17 cellular contexts compared by ENCODE assay signal in the genomic region with DNA sequence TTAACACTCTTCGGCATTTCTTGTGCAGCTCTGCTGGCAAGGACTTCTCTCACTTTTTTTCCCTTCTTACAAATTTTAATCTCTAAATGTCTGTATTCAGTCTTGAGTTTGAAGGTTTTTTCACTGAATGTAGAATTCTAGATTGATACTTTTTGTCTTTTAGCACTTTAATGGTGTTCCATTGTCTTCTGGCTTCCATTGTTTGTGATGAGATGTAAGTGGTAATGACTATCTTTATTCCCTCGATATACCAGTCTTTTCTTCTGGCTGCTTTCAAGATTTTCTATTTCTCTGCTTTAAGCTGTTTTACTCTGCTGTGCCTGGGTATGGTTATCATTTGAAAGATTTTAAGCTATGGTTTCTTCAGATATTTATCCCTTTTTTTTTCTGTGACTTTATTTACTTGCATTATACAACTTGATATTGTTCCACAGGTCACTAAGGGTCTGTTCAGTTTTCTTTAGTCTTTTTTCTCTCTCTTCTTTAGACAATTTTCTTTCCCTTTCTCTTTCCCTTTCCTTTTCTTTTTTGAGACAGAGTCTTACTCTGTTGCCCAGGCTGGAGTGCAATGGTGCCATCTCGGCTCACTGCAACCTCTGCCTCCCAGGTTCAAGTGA. TPM values are rescaled to one million over a fixed set of nuclear protein-coding genes. Genes with fewer than 3 reads are reported as not detected.
DNase-seq lines count a peak whose midpoint lies in the region; ATAC-seq lines count a peak whose summit lies in the region.
"Had no signal": no experiment of that assay in that cellular context is flagged by ENCODE, and none has a peak within 500 bp of the region (broad histone marks: within the 10 kb centered on the region; RNA-seq: fewer than 3 reads in every experiment).

No MANE protein-coding gene starts in this region.

- H3K27ac ChIP-seq in CD4-positive, alpha-beta memory T cell (ENCODE audit: low read depth, low read length): no peak overlapping the region
- H3K27ac ChIP-seq in naive thymus-derived CD4-positive, alpha-beta T cell (ENCODE audit: low read depth, low read length): no peak overlapping the region
- H3K27ac ChIP-seq: KMS-11 had no signal

- no peak overlapping the region for H3K4me3 Mint-ChIP-seq in activated CD4-positive, alpha-beta T cell treated with anti-CD3 and anti-CD28 coated beads for 36 hours
- H3K4me3 Mint-ChIP-seq in CD4-positive, alpha-beta memory T cell: peak overlapping the region in 4 of 8 donors; percentile 40 to 61 (median 52)
- H3K4me3 Mint-ChIP-seq in activated naive CD8-positive, alpha-beta T cell: peak overlapping the region; percentile 0
- peak overlapping the region in 8 of 10 donors; percentile 1 to 55 (median 22) for H3K4me3 Mint-ChIP-seq in naive thymus-derived CD4-positive, alpha-beta T cell
- H3K4me3 Mint-ChIP-seq: HFFc6 had no signal

- no peak for DNase-seq in activated CD4-positive, alpha-beta T cell treated with anti-CD3 and anti-CD28 coated beads for 36 hours
- no peak for DNase-seq in activated CD4-positive, alpha-beta T cell treated with anti-CD3 and anti-CD28 coated beads, Interleukin-2, amount 50 U/mL, for 4 hours
- DNase-seq in CD4-positive, alpha-beta memory T cell: no peak
- DNase-seq in naive thymus-derived CD4-positive, alpha-beta T cell: no peak
- DNase-seq in NCI-H1048 (lab: John Stamatoyannopoulos, UW): no peak
- DNase-seq: C1 segment of cervical spinal cord, Calu3, GOT3, HFFc6, NCI-H187 treated with DMSO at 0.1 percent for 48 hours, NCI-H2171, NCI-H446 treated with DMSO at 0.1 percent for 48 hours, SHP77 had no signal

- peaks cover 10% of the 10 kb centered on the region for H3K9me3 Mint-ChIP-seq in activated CD4-positive, alpha-beta T cell treated with anti-CD3 and anti-CD28 coated beads for 36 hours (ENCODE audit: low read depth)
- peaks cover 0 to 21% (median 12%) of the 10 kb centered on the region in 8 donors for H3K9me3 Mint-ChIP-seq in CD4-positive, alpha-beta memory T cell
- H3K9me3 Mint-ChIP-seq in activated naive CD8-positive, alpha-beta T cell (ENCODE audit: low read depth): peaks cover 10% of the 10 kb centered on the region
- peaks cover 0 to 26% (median 10%) of the 10 kb centered on the region in 11 donors for H3K9me3 Mint-ChIP-seq in naive thymus-derived CD4-positive, alpha-beta T cell

- ATAC-seq in activated CD4-positive, alpha-beta T cell treated with anti-CD3 and anti-CD28 coated beads for 36 hours: no peak
- ATAC-seq in naive thymus-derived CD4-positive, alpha-beta T cell: no peak
- ATAC-seq in GM21381 (IDR thresholded peaks at IDR 0.05; ENCODE audit: unreplicated experiment) (no peak), GM21423 (IDR thresholded peaks at IDR 0.05; ENCODE audit: unreplicated experiment) (no peak)

- peaks cover 74% of the 10 kb centered on the region for H3K4me1 ChIP-seq in CD4-positive, alpha-beta memory T cell (ENCODE audit: insufficient read depth, low read length)
- H3K4me1 ChIP-seq in naive thymus-derived CD4-positive, alpha-beta T cell (ENCODE audit: control insufficient read depth in 2 of 2, insufficient read depth in 2 of 2, low read length in 2 of 2): peaks cover 53 to 58% of the 10 kb centered on the region in 2 donors

- no peak overlapping the region for H3K4me3 ChIP-seq in CD4-positive, alpha-beta memory T cell (ENCODE audit: low read length in 2 of 2)
- no peak overlapping the region for H3K4me3 ChIP-seq in naive thymus-derived CD4-positive, alpha-beta T cell (ENCODE audit: low read length)

- POLR2A ChIA-PET in activated CD4-positive, alpha-beta T cell treated with anti-CD3 and anti-CD28 coated beads for 36 hours (lab: Charles Lee): interaction anchor here (0.6 kb wide), 1 partner anchor 161 kb away, joined by 3 read pairs; no protein-coding TSS in a partner anchor
- POLR2A ChIA-PET in CD4-positive, alpha-beta memory T cell (lab: Charles Lee; ENCODE audit: partially characterized antibody): interaction anchor here (1.0 kb wide), 1 partner anchor 36 kb away, joined by 3 read pairs; the partner anchor contains the start of gene DYRK1A
- POLR2A ChIA-PET in naive thymus-derived CD4-positive, alpha-beta T cell (lab: Charles Lee): interaction anchor here (0.6 to 0.8 kb wide), 2 partner anchors 50 to 116 kb away, joined by 3 read pairs; no protein-coding TSS in a partner anchor

- H3K27ac Mint-ChIP-seq in activated CD4-positive, alpha-beta T cell treated with anti-CD3 and anti-CD28 coated beads for 36 hours: peak overlapping the region; percentile 22
- H3K27ac Mint-ChIP-seq in CD4-positive, alpha-beta memory T cell: peak overlapping the region in 4 of 7 donors; percentile 28 to 60 (median 54)
- H3K27ac Mint-ChIP-seq in activated naive CD8-positive, alpha-beta T cell: peak overlapping the region; percentile 38
- peak overlapping the region in 6 of 9 donors; percentile 51 to 67 (median 60) for H3K27ac Mint-ChIP-seq in naive thymus-derived CD4-positive, alpha-beta T cell
- H3K27ac Mint-ChIP-seq: HFFc6 had no signal

- H3K9me3 ChIP-seq in CD4-positive, alpha-beta memory T cell (ENCODE audit: control insufficient read depth in 1 of 2, low read length in 2 of 2): no peaks in the 10 kb centered on the region
- H3K9me3 ChIP-seq in naive thymus-derived CD4-positive, alpha-beta T cell (ENCODE audit: control insufficient read depth in 2 of 3, low read length in 3 of 3): peaks cover 0 to 4% (median 0%) of the 10 kb centered on the region in 3 experiments

- no peaks in the 10 kb centered on the region for H3K27me3 ChIP-seq in CD4-positive, alpha-beta memory T cell (ENCODE audit: insufficient read depth, low read length)
- H3K27me3 ChIP-seq in naive thymus-derived CD4-positive, alpha-beta T cell (ENCODE audit: control insufficient read depth in 2 of 2, insufficient read depth in 2 of 2, low read length in 2 of 2): no peaks in the 10 kb centered on the region

- no peaks in the 10 kb centered on the region for H3K27me3 Mint-ChIP-seq in activated CD4-positive, alpha-beta T cell treated with anti-CD3 and anti-CD28 coated beads for 36 hours
- H3K27me3 Mint-ChIP-seq in CD4-positive, alpha-beta memory T cell: no peaks in the 10 kb centered on the region
- no peaks in the 10 kb centered on the region for H3K27me3 Mint-ChIP-seq in activated naive CD8-positive, alpha-beta T cell
- no peaks in the 10 kb centered on the region for H3K27me3 Mint-ChIP-seq in naive thymus-derived CD4-positive, alpha-beta T cell

- CTCF ChIA-PET in activated CD4-positive, alpha-beta T cell treated with anti-CD3 and anti-CD28 coated beads for 36 hours (lab: Charles Lee): interaction anchor here (0.8 to 1.1 kb wide), 3 partner anchors 29 to 132 kb away, joined by 3 to 4 read pairs (median 3); no protein-coding TSS in a partner anchor
- CTCF ChIA-PET in CD4-positive, alpha-beta memory T cell (lab: Charles Lee; ENCODE audit: partially characterized antibody): interaction anchor here (1.5 kb wide), 1 partner anchor 25 kb away, joined by 4 read pairs; no protein-coding TSS in a partner anchor
- CTCF ChIA-PET in naive thymus-derived CD4-positive, alpha-beta T cell (lab: Charles Lee): interaction anchor here (1.3 kb wide), 1 partner anchor 23 kb away, joined by 3 read pairs; no protein-coding TSS in a partner anchor

- no peaks in the 10 kb centered on the region for H3K36me3 ChIP-seq in CD4-positive, alpha-beta memory T cell (ENCODE audit: insufficient read depth, low read length)
- no peaks in the 10 kb centered on the region for H3K36me3 ChIP-seq in naive thymus-derived CD4-positive, alpha-beta T cell (ENCODE audit: control insufficient read depth in 2 of 3, insufficient read depth in 3 of 3, low read length in 3 of 3)

- intact Hi-C loops in activated CD4-positive, alpha-beta T cell treated with anti-CD3 and anti-CD28 coated beads for 36 hours (cut with DNase I, micrococcal nuclease): no loop called here
- intact Hi-C loops in CD4-positive, alpha-beta memory T cell (cut with micrococcal nuclease): no loop called here
- intact Hi-C loops in naive thymus-derived CD4-positive, alpha-beta T cell (cut with micrococcal nuclease): no loop called here

- peaks cover 21% of the 10 kb centered on the region for H3K36me3 Mint-ChIP-seq in activated CD4-positive, alpha-beta T cell treated with anti-CD3 and anti-CD28 coated beads for 36 hours (ENCODE audit: low read depth)
- peaks cover 9 to 19% of the 10 kb centered on the region in 2 donors for H3K36me3 Mint-ChIP-seq in CD4-positive, alpha-beta memory T cell
- peaks cover 14% of the 10 kb centered on the region for H3K36me3 Mint-ChIP-seq in activated naive CD8-positive, alpha-beta T cell
- H3K36me3 Mint-ChIP-seq in naive thymus-derived CD4-positive, alpha-beta T cell: peaks cover 0 to 27% (median 16%) of the 10 kb centered on the region in 5 donors

- peaks cover 86% of the 10 kb centered on the region for H3K4me1 Mint-ChIP-seq in activated CD4-positive, alpha-beta T cell treated with anti-CD3 and anti-CD28 coated beads for 36 hours
- H3K4me1 Mint-ChIP-seq in CD4-positive, alpha-beta memory T cell: peaks cover 54 to 87% (median 77%) of the 10 kb centered on the region in 4 donors
- peaks cover 85% of the 10 kb centered on the region for H3K4me1 Mint-ChIP-seq in activated naive CD8-positive, alpha-beta T cell (ENCODE audit: low read depth)
- peaks cover 63 to 100% (median 90%) of the 10 kb centered on the region in 7 donors for H3K4me1 Mint-ChIP-seq in naive thymus-derived CD4-positive, alpha-beta T cell

RNA-seq across cellular contexts. Expression of gene DYRK1A, which starts 35.8 kb away (rescaled TPM):
- 10 to 100 TPM; 51.1 to 76.9 TPM for total RNA-seq in activated CD4-positive, alpha-beta T cell treated with anti-CD3 and anti-CD28 coated beads for 36 hours
- 100 to 1,000 TPM; 126 to 130 TPM for total RNA-seq in CD4-positive, alpha-beta memory T cell
- 1 to 10 TPM; 1.4 to 4.2 TPM for polyA plus RNA-seq in CD4-positive, alpha-beta memory T cell
- total RNA-seq in naive thymus-derived CD4-positive, alpha-beta T cell: 100 to 1,000 TPM in 4 of 5 experiments, 10 to 100 TPM in 1; 86.0 to 142 (median 125) TPM
- polyA plus RNA-seq in naive thymus-derived CD4-positive, alpha-beta T cell: 1 to 10 TPM; 3.3 to 7.6 TPM
